21 cellular contexts compared by ENCODE assay signal in genomic region chr3:26308454-26308853, GRCh38.
"Had no signal": no experiment of that assay in that cellular context is flagged by ENCODE, and none has a peak within 500 bp of the region (broad histone marks: within the 10 kb centered on the region; RNA-seq: fewer than 3 reads in every experiment).

No MANE protein-coding gene starts in this region.

- H3K27me3 Mint-ChIP-seq: dendritic cell treated with granulocyte-macrophage colony-stimulating factor and Interleukin-4, amounts not matched to agents 40 ng/mL and 50 ng/mL, for 4 days; effector memory CD8-positive, alpha-beta T cell; memory B cell had no signal

- H3K27ac Mint-ChIP-seq: dendritic cell treated with granulocyte-macrophage colony-stimulating factor and Interleukin-4, amounts not matched to agents 40 ng/mL and 50 ng/mL, for 4 days; effector memory CD8-positive, alpha-beta T cell; memory B cell; stimulated activated effector memory CD8-positive, alpha-beta T cell treated with anti-CD3 and anti-CD28 coated beads, Interleukin-12 subunit alpha, Interleukin-12 subunit beta, amount 100 ng/mL, for 72 hours had no signal

- H3K4me3 ChIP-seq: esophagus muscularis mucosa, gastrocnemius medialis, left ventricle myocardium inferior, lower lobe of right lung, psoas muscle, right lobe of liver, testis, tibial nerve, upper lobe of right lung had no signal

- H3K9me3 ChIP-seq: gastrocnemius medialis, lower lobe of right lung, neutrophil, right lobe of liver, testis, tibial nerve, upper lobe of right lung had no signal

- H3K4me1 Mint-ChIP-seq: memory B cell; stimulated activated effector memory CD8-positive, alpha-beta T cell treated with anti-CD3 and anti-CD28 coated beads, Interleukin-12 subunit alpha, Interleukin-12 subunit beta, amount 100 ng/mL, for 72 hours had no signal

- H3K36me3 ChIP-seq: esophagus muscularis mucosa, gastrocnemius medialis, left ventricle myocardium inferior, lower lobe of right lung, neutrophil, right lobe of liver, tibial nerve, upper lobe of right lung had no signal

- H3K27ac ChIP-seq: esophagus muscularis mucosa, gastrocnemius medialis, left ventricle myocardium inferior, lower lobe of right lung, neutrophil, psoas muscle, right lobe of liver, testis, tibial nerve, upper lobe of right lung had no signal

- H3K36me3 Mint-ChIP-seq: memory B cell; stimulated activated effector memory CD8-positive, alpha-beta T cell treated with anti-CD3 and anti-CD28 coated beads, Interleukin-12 subunit alpha, Interleukin-12 subunit beta, amount 100 ng/mL, for 72 hours had no signal

- DNase-seq: effector memory CD8-positive, alpha-beta T cell; gastrocnemius medialis; glutamatergic neuron; kidney; left cardiac atrium; left ventricle myocardium inferior; lower lobe of right lung; psoas muscle; retina; right lobe of liver; stimulated activated CD4-positive, alpha-beta T cell treated with anti-CD3 and anti-CD28 coated beads, Interleukin-4, amount 100 ng/mL, for 1 hour; stimulated activated CD8-positive, alpha-beta memory T cell treated with anti-CD3 and anti-CD28 coated beads, Interleukin-4, amount 100 ng/mL, for 48 hours; stimulated activated naive CD8-positive, alpha-beta T cell treated with anti-CD3 and anti-CD28 coated beads, Interleukin-15, Interleukin-2, amounts not matched to agents 100 U/mL and 50 U/mL, for 24 hours; testis; upper lobe of right lung had no signal

- H3K4me1 ChIP-seq: esophagus muscularis mucosa, gastrocnemius medialis, left ventricle myocardium inferior, lower lobe of right lung, psoas muscle, right lobe of liver, testis, tibial nerve, upper lobe of right lung had no signal

- ATAC-seq: effector memory CD8-positive, alpha-beta T cell; gastrocnemius medialis; lower lobe of right lung; psoas muscle; right lobe of liver; stimulated activated effector memory CD8-positive, alpha-beta T cell treated with anti-CD3 and anti-CD28 coated beads, Interleukin-12 subunit alpha, Interleukin-12 subunit beta, amount 100 ng/mL, for 72 hours; stimulated activated naive CD8-positive, alpha-beta T cell treated with anti-CD3 and anti-CD28 coated beads, Interleukin-15, Interleukin-2, amounts not matched to agents 100 U/mL and 50 U/mL, for 24 hours; upper lobe of right lung had no signal

- H3K27me3 ChIP-seq: esophagus muscularis mucosa, gastrocnemius medialis, neutrophil, right lobe of liver, testis, tibial nerve, upper lobe of right lung had no signal

- H3K4me3 Mint-ChIP-seq: dendritic cell treated with granulocyte-macrophage colony-stimulating factor and Interleukin-4, amounts not matched to agents 40 ng/mL and 50 ng/mL, for 4 days; effector memory CD8-positive, alpha-beta T cell; memory B cell; stimulated activated effector memory CD8-positive, alpha-beta T cell treated with anti-CD3 and anti-CD28 coated beads, Interleukin-12 subunit alpha, Interleukin-12 subunit beta, amount 100 ng/mL, for 72 hours had no signal
